In the genomic region with DNA sequence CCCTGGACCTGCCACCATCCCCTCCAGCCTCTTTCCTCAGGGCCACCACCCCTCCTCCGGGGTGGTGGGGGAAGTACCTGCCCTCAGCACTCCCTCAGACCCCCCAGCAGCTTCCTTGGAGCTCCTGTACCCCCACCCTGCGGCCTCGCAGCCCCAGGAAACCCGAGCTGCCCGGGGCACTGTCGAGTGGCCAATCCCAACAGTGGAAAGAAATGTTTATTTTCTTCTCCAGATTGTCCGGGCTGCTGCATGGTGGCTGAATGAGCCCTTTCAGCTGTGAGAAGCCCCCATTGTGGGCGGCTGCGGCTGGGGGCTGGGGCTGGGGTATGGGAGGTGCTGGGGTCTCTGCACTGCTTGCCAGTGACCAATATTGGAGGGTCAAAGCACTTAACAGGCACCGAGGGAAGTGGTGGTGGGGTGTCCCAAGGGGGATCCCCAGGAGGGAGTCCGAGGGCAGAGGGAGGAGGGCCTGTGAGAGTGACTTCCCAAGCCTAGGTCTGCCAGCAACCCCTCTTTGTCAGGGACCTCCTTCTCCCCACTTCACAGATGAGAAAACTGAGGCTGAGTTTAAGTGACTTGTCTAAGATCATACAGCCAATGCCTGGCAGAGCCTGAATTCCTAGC, we compare ENCODE assay signal across 18 cellular contexts. TPM values are rescaled to one million over a fixed set of nuclear protein-coding genes. Genes with fewer than 3 reads are reported as not detected.
DNase-seq lines count a peak whose midpoint lies in the region; ATAC-seq and TF ChIP-seq lines count a peak whose summit lies in the region.
"Had no signal": no experiment of that assay in that cellular context is flagged by ENCODE, and none has a peak within 500 bp of the region (broad histone marks: within the 10 kb centered on the region; RNA-seq: fewer than 3 reads in every experiment).

No MANE protein-coding gene starts in this region.

- intact Hi-C loops in posterior vena cava (cut with DNase I), result no loop called here

- ATAC-seq in effector memory CD8-positive, alpha-beta T cell (replicated peaks), result no peak
- no peak for ATAC-seq in GM18502 (IDR thresholded peaks at IDR 0.05; ENCODE audit: poor library complexity, unreplicated experiment)
- ATAC-seq: heart left ventricle, PC-3 had no signal

- no peaks in the 10 kb centered on the region for H3K9me3 ChIP-seq in SJCRH30 (replicated peaks)
- H3K9me3 ChIP-seq: breast epithelium, heart left ventricle, sigmoid colon, SK-N-SH, upper lobe of left lung had no signal

- peak overlapping the region in 1 of 2 donors; percentile 40 for H3K4me3 Mint-ChIP-seq in effector memory CD8-positive, alpha-beta T cell

- TF ChIP-seq POLR2A in GM18526 (IDR thresholded peaks at IDR 0.05; ENCODE audit: extremely low read depth, insufficient read length), result peak; percentile 13

- no peaks in the 10 kb centered on the region for H3K27me3 Mint-ChIP-seq in effector memory CD8-positive, alpha-beta T cell

- peaks cover 100% of the 10 kb centered on the region for H3K36me3 Mint-ChIP-seq in effector memory CD8-positive, alpha-beta T cell (ENCODE audit: insufficient read depth)

- H3K4me3 ChIP-seq in SJCRH30, result no peak overlapping the region
- H3K4me3 ChIP-seq: BLaER1, breast epithelium, heart left ventricle, sigmoid colon, upper lobe of left lung had no signal

- peak overlapping the region; percentile 54 to 100 for H3K27ac Mint-ChIP-seq in effector memory CD8-positive, alpha-beta T cell

- H3K4me1 Mint-ChIP-seq in effector memory CD8-positive, alpha-beta T cell (ENCODE audit: low read depth in 2 of 2), result peaks cover 45 to 67% of the 10 kb centered on the region in 2 donors

- H3K27ac ChIP-seq in SJCRH30, result no peak overlapping the region
- H3K27ac ChIP-seq: BLaER1, breast epithelium, heart left ventricle, sigmoid colon, upper lobe of left lung had no signal

- H3K36me3 ChIP-seq in SJCRH30, result no peaks in the 10 kb centered on the region
- H3K36me3 ChIP-seq: BLaER1, breast epithelium, sigmoid colon had no signal

- peaks cover 24% of the 10 kb centered on the region for H3K27me3 ChIP-seq in SJCRH30
- H3K27me3 ChIP-seq: upper lobe of left lung had no signal

- DNase-seq in activated CD4-positive, alpha-beta T cell treated with anti-CD3 and anti-CD28 coated beads for 1 hour, result peak; percentile 4
- DNase-seq in activated CD4-positive, alpha-beta T cell treated with anti-CD3 and anti-CD28 coated beads for 4 hours, result no peak
- DNase-seq in effector memory CD8-positive, alpha-beta T cell, result peak in 1 of 3 experiments; percentile 0
- DNase-seq in posterior vena cava (ENCODE audit: low spot score), result peak; percentile 36
- no peak for DNase-seq in SJCRH30
- no peak for DNase-seq in retina
- DNase-seq: 8988T, MV-4-11, NCI-H526, PC-3, sigmoid colon, SK-N-SH had no signal

- H3K4me1 ChIP-seq in SJCRH30, result no peaks in the 10 kb centered on the region
- H3K4me1 ChIP-seq: breast epithelium, sigmoid colon had no signal

- no peaks in the 10 kb centered on the region for H3K9me3 Mint-ChIP-seq in effector memory CD8-positive, alpha-beta T cell

RNA-seq across cellular contexts. Expression of a gene that starts 25.2 kb away (rescaled TPM):
- 1 to 10 TPM; 5.0 to 8.9 TPM for total RNA-seq in posterior vena cava
- 0.02 TPM in 1 of 2 replicates, not detected in the other for total RNA-seq in SJCRH30 (2014; rRNA removed; shearing (Covaris generic))

Comparison
In these comparisons a context has a peak if more than half of its experiments do, and no peak if none do; other contexts are left out.
1. DNase-seq: peak in activated CD4-positive, alpha-beta T cell treated with anti-CD3 and anti-CD28 coated beads for 1 hour (single experiment) and posterior vena cava (single experiment); none in activated CD4-positive, alpha-beta T cell treated with anti-CD3 and anti-CD28 coated beads for 4 hours (0 of 2), SJCRH30 (0 of 2) and retina (single experiment).